9 cellular contexts compared by ENCODE assay signal in the genomic region with DNA sequence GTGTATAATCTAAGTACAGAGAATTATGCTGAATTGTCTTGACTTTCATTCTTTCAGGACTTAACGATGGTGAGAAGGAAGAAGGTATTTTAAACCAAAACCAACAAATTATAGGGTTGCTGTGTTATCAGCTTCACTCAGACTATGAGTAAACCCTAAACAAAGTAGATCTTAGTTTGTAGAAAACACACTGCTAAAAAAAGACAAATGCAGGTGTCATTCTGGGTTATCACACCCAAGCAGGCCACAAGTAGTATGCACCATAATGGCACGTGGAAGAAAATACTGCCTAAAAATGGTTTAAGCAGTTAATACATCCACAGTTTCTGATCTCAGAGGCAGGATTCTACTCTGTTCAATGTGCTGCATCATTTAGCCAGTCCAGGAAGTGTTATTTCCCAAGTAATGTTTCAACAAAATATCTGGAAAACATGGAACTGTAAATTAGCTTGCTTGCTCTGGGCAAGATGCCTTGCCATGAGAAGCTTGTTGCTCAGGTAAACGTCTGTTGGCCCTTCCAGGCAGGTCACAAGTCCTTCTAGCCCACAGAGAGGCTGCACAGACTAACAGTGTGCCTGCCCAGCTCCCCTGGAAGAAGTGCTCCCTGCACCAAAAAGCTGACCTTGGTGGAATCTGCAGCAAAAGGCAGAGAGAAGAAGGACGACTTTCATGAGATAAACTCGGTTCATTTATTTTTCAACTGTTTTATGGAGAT. TPM values are rescaled to one million over a fixed set of nuclear protein-coding genes. Genes with fewer than 3 reads are reported as not detected.
DNase-seq lines count a peak whose midpoint lies in the region; ATAC-seq and TF ChIP-seq lines count a peak whose summit lies in the region.
"Had no signal": no experiment of that assay in that cellular context is flagged by ENCODE, and none has a peak within 500 bp of the region (broad histone marks: within the 10 kb centered on the region; RNA-seq: fewer than 3 reads in every experiment).

No MANE protein-coding gene starts in this region.

- peak overlapping the region; percentile 64 for H3K4me2 ChIP-seq in Loucy (ENCODE audit: low read depth, low read length, poor library complexity, severe bottlenecking)

- H3K4me3 Mint-ChIP-seq in naive thymus-derived CD4-positive, alpha-beta T cell = peak overlapping the region; percentile 10 to 56 (median 36)

- H4K20me1 ChIP-seq in Loucy (ENCODE audit: insufficient read depth, low read length, poor library complexity, severe bottlenecking) = no peaks in the 10 kb centered on the region

- no peaks in the 10 kb centered on the region for H3F3A ChIP-seq in Loucy (ENCODE audit: low read depth)

- H3K27ac Mint-ChIP-seq in naive thymus-derived CD4-positive, alpha-beta T cell = peak overlapping the region; percentile 1 to 80 (median 53)

- CTCF ChIA-PET in naive thymus-derived CD4-positive, alpha-beta T cell (lab: Charles Lee) = interaction anchor here (0.8 to 9.1 kb wide), 9 partner anchors 8 to 98 kb away, joined by 3 to 175 read pairs (median 3); no protein-coding TSS in a partner anchor

- H3K36me3 Mint-ChIP-seq in naive thymus-derived CD4-positive, alpha-beta T cell = peaks cover 0 to 8% (median 5%) of the 10 kb centered on the region in 5 donors

- H3K4me1 Mint-ChIP-seq in naive thymus-derived CD4-positive, alpha-beta T cell = peaks cover 57 to 72% (median 65%) of the 10 kb centered on the region in 7 donors

- H3K4me3 ChIP-seq in Loucy (ENCODE audit: low read length, poor library complexity, severe bottlenecking) (peak overlapping the region; percentile 36), body of pancreas (no peak overlapping the region)
- H3K4me3 ChIP-seq in naive thymus-derived CD4-positive, alpha-beta T cell (ENCODE audit: low read length) = no peak overlapping the region

- H3K27me3 ChIP-seq in Loucy (ENCODE audit: insufficient read depth, low read length, poor library complexity, severe bottlenecking) = no peaks in the 10 kb centered on the region
- no peaks in the 10 kb centered on the region for H3K27me3 ChIP-seq in naive thymus-derived CD4-positive, alpha-beta T cell (ENCODE audit: control insufficient read depth in 2 of 2, insufficient read depth in 2 of 2, low read length in 2 of 2)
- H3K27me3 ChIP-seq in body of pancreas = no peaks in the 10 kb centered on the region

- WGBS in body of pancreas, 2 donors = 60 to 66% methylated on average over 5 of the region's 5 CpGs

- no peaks in the 10 kb centered on the region for H3K9me2 ChIP-seq in Loucy (replicated peaks; ENCODE audit: low read depth, low read length)

- no peaks in the 10 kb centered on the region for H3K27me3 Mint-ChIP-seq in naive thymus-derived CD4-positive, alpha-beta T cell

- 0 out of 2 replicates have a peak overlapping the region, but pooled peaks have one; percentile 5 for H2AFZ ChIP-seq in Loucy (ENCODE audit: low read length)

- peaks cover 56% of the 10 kb centered on the region for H3K4me1 ChIP-seq in Loucy (ENCODE audit: insufficient read depth, low read length, poor library complexity, severe bottlenecking)
- H3K4me1 ChIP-seq in naive thymus-derived CD4-positive, alpha-beta T cell (ENCODE audit: control insufficient read depth in 2 of 2, insufficient read depth in 2 of 2, low read length in 2 of 2) = peaks cover 15 to 44% of the 10 kb centered on the region in 2 donors
- H3K4me1 ChIP-seq in body of pancreas = peaks cover 3% of the 10 kb centered on the region

- no peaks in the 10 kb centered on the region for H3K9me3 ChIP-seq in Loucy (ENCODE audit: insufficient read depth, low read depth, low read length)
- H3K9me3 ChIP-seq in naive thymus-derived CD4-positive, alpha-beta T cell (ENCODE audit: control insufficient read depth in 2 of 3, low read length in 3 of 3) = no peaks in the 10 kb centered on the region
- no peaks in the 10 kb centered on the region for H3K9me3 ChIP-seq in body of pancreas

- peak overlapping the region; percentile 19 for H3K9ac ChIP-seq in Loucy (ENCODE audit: low read depth, low read length, poor library complexity, severe bottlenecking)

- H3K27ac ChIP-seq in naive thymus-derived CD4-positive, alpha-beta T cell (ENCODE audit: low read depth, low read length) = peak overlapping the region; percentile 29
- H3K27ac ChIP-seq in body of pancreas = no peak overlapping the region
- H3K27ac ChIP-seq: HL-60 had no signal

- TF ChIP-seq CTCF in Loucy (conservative IDR thresholded peaks at IDR 0.05; ENCODE audit: low read length) (no peak), body of pancreas (IDR thresholded peaks at IDR 0.05) (no peak)

- POLR2A ChIA-PET in naive thymus-derived CD4-positive, alpha-beta T cell (lab: Charles Lee) = interaction anchor here (0.9 to 1.5 kb wide), 4 partner anchors 19 to 94 kb away, joined by 3 to 5 read pairs (median 4); no protein-coding TSS in a partner anchor

- H3K36me3 ChIP-seq in Loucy (ENCODE audit: insufficient read depth, low read length) (no peaks in the 10 kb centered on the region), body of pancreas (replicated peaks in 1 of 2; ENCODE audit: insufficient read depth in 1 of 2, low read depth in 2 of 2) (no peaks in the 10 kb centered on the region)
- no peaks in the 10 kb centered on the region for H3K36me3 ChIP-seq in naive thymus-derived CD4-positive, alpha-beta T cell (ENCODE audit: control insufficient read depth in 2 of 3, insufficient read depth in 3 of 3, low read length in 3 of 3)

- peaks cover 0 to 6% (median 0%) of the 10 kb centered on the region in 11 donors for H3K9me3 Mint-ChIP-seq in naive thymus-derived CD4-positive, alpha-beta T cell

- ATAC-seq in GM18505 (IDR thresholded peaks at IDR 0.05; ENCODE audit: unreplicated experiment) (no peak), GM21529 (IDR thresholded peaks at IDR 0.05; ENCODE audit: unreplicated experiment) (peak; percentile 36), body of pancreas (no peak)
- ATAC-seq in naive thymus-derived CD4-positive, alpha-beta T cell = no peak

- no peak for DNase-seq in naive thymus-derived CD4-positive, alpha-beta T cell
- DNase-seq in head of caudate nucleus = no peak
- no peak for DNase-seq in DMS153 (lab: John Stamatoyannopoulos, UW)
- no peak for DNase-seq in activated gamma-delta T cell (lab: John Stamatoyannopoulos, UW)
- no peak for DNase-seq in body of pancreas

- TF ChIP-seq POLR2A in GM18505 (IDR thresholded peaks at IDR 0.05; ENCODE audit: borderline replicate concordance, extremely low read depth, insufficient read depth, insufficient read length) (peak; percentile 44), body of pancreas (IDR thresholded peaks at IDR 0.05) (no peak)

- peaks cover 33% of the 10 kb centered on the region for H3K79me2 ChIP-seq in Loucy (ENCODE audit: insufficient read depth, low read length)

- intact Hi-C loops in naive thymus-derived CD4-positive, alpha-beta T cell (cut with micrococcal nuclease) = no loop called here
- intact Hi-C loops in head of caudate nucleus (cut with DNase I) = no loop called here
- intact Hi-C loops in body of pancreas (cut with DNase I) = no loop called here

RNA-seq across cellular contexts. Expression of a gene that starts 4.1 kb away (rescaled TPM):
- total RNA-seq in naive thymus-derived CD4-positive, alpha-beta T cell = 10 to 100 TPM in 4 of 5 experiments, 1 to 10 TPM in 1; 9.9 to 15.8 (median 14.9) TPM
- polyA plus RNA-seq in naive thymus-derived CD4-positive, alpha-beta T cell = 10 to 100 TPM; 17.3 to 21.9 TPM
- total RNA-seq in body of pancreas = 1 to 10 TPM; 3.9 to 8.2 TPM
